Comparison of ENCODE assay signal across 8 cellular contexts in the genomic region with DNA sequence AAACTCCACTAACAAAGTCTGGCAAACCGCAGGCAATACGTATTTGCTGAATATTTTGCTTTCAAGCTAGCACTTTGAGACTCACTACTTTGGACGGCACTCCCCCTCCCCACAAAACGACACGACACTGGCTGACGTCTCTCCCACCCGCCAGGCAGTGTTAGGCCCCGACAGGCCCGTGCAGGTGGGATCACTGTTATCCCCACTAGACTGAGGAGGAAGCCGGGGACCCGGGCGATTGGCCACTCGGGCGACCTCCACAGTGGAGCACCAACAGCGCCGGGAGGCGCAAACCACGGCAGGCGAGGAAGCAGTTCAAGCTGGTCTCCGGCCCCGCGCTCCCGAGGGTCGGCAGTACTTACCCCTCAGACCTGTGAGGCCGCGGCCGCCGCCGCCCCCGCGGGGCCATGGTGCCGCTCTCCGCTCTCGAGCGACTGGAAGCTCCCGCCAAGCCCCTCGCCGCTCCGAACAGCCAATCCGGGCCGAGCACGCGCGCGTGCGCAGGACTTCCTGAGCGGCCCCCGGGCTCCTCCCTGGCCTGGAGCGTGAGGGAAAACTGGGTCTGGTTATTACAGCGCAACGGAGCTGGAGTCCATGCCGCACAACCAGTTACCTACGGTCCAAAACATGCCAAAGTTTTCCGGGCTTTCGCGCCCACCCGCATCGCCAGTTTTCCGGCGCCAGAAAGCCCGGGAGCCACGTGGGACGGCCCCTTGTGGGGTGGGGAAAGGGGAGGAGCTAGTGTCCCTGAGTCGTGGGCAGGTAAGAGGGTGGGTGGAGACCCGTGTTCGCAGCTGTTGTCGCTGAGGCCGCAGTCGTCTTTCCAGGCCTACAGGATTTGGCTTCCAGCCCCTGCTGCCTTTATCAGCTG. TPM values are rescaled to one million over a fixed set of nuclear protein-coding genes. Genes with fewer than 3 reads are reported as not detected.
DNase-seq lines count a peak whose midpoint lies in the region; ATAC-seq and TF ChIP-seq lines count a peak whose summit lies in the region.

A gene with protein sequence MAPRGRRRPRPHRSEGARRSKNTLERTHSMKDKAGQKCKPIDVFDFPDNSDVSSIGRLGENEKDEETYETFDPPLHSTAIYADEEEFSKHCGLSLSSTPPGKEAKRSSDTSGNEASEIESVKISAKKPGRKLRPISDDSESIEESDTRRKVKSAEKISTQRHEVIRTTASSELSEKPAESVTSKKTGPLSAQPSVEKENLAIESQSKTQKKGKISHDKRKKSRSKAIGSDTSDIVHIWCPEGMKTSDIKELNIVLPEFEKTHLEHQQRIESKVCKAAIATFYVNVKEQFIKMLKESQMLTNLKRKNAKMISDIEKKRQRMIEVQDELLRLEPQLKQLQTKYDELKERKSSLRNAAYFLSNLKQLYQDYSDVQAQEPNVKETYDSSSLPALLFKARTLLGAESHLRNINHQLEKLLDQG (minus strand): TSS at position 443 of the 871 bp plus-strand sequence. CDS start 34 bp downstream, at position 409.

- H4K20me1 ChIP-seq in SU-DHL-6 (ENCODE audit: low read depth, low read length): 0 out of 2 replicates have a peak, but pooled peaks cover 11% of the 10 kb centered on the region

- DNase-seq in NCI-H128 (lab: John Stamatoyannopoulos, UW; ENCODE audit: unreplicated experiment) (peak; percentile 93), Right ventricle myocardium inferior (ENCODE audit: missing footprints) (peak; percentile 96), ovary (peak; percentile 94 to 97 (median 96)), tibial artery (peak; percentile 93 to 98)
- DNase-seq in activated naive CD8-positive, alpha-beta T cell treated with anti-CD3 and anti-CD28 coated beads, Interleukin-2, amount 10 ng/mL, durations not matched to agents 7 days and 5 days: peak; percentile 97

- peak within 1 kb of the TSS; percentile 96 for H3K27ac Mint-ChIP-seq in activated naive CD8-positive, alpha-beta T cell treated with anti-CD3 and anti-CD28 coated beads, Interleukin-2, amount 10 ng/mL, durations not matched to agents 7 days and 5 days

- peak within 1 kb of the TSS; percentile 99 for H3K4me3 Mint-ChIP-seq in activated naive CD8-positive, alpha-beta T cell treated with anti-CD3 and anti-CD28 coated beads, Interleukin-2, amount 10 ng/mL, durations not matched to agents 7 days and 5 days

- H3F3A ChIP-seq in SU-DHL-6 (ENCODE audit: insufficient read depth): no peaks in the 10 kb centered on the region

- H3K27me3 ChIP-seq in SU-DHL-6 (ENCODE audit: low read length) (no peaks in the 10 kb centered on the region), ovary (no peaks in the 10 kb centered on the region), tibial artery (peaks cover 0 to 3% of the 10 kb centered on the region in 2 donors)

- H3K4me2 ChIP-seq in SU-DHL-6 (ENCODE audit: low read depth, low read length, poor library complexity, severe bottlenecking): peak within 1 kb of the TSS; percentile 97

- ATAC-seq in HG02678 (IDR thresholded peaks at IDR 0.05; ENCODE audit: unreplicated experiment) (peak; percentile 85), Right ventricle myocardium inferior (peak; percentile 100)
- ATAC-seq in activated naive CD8-positive, alpha-beta T cell treated with anti-CD3 and anti-CD28 coated beads, Interleukin-2, amount 10 ng/mL, durations not matched to agents 7 days and 5 days (ENCODE audit: low read depth): peak; percentile 97

- H3K36me3 ChIP-seq in SU-DHL-6 (ENCODE audit: low read length) (peaks cover 18% of the 10 kb centered on the region; the same call in 1 of the 2 replicates), ovary (no peaks in the 10 kb centered on the region), tibial artery (no peaks in the 10 kb centered on the region)

- H3K9me2 ChIP-seq in SU-DHL-6 (replicated peaks; ENCODE audit: insufficient read depth, low read length): no peaks in the 10 kb centered on the region

- peak; percentile 62 for TF ChIP-seq POLR2A in GM10847 (IDR thresholded peaks at IDR 0.05; ENCODE audit: extremely low read depth, insufficient read length)
- TF ChIP-seq POLR2A in ovary (IDR thresholded peaks at IDR 0.05): peak; percentile 91

- POLR2A ChIA-PET in activated naive CD8-positive, alpha-beta T cell treated with anti-CD3 and anti-CD28 coated beads, Interleukin-2, amount 10 ng/mL, durations not matched to agents 7 days and 5 days (lab: Charles Lee): interaction anchor here (0.6 to 2.8 kb wide), 29 partner anchors 8 to 517 kb away, joined by 3 to 48 read pairs (median 5); partner anchors contain the start of genes ACSL1, CASP3, IRF2 and PRIMPOL

- H3K36me3 Mint-ChIP-seq in activated naive CD8-positive, alpha-beta T cell treated with anti-CD3 and anti-CD28 coated beads, Interleukin-2, amount 10 ng/mL, durations not matched to agents 7 days and 5 days: peaks cover 8% of the 10 kb centered on the region

- TF ChIP-seq CTCF in SU-DHL-6 (IDR thresholded peaks at IDR 0.05; ENCODE audit: insufficient read depth, low read length, poor library complexity, severe bottlenecking): no peak
- peak in 2 of 3 donors; percentile 37 to 79 for TF ChIP-seq CTCF in ovary (IDR thresholded peaks at IDR 0.05)
- TF ChIP-seq CTCF in tibial artery (IDR thresholded peaks at IDR 0.05): no peak

- H3K79me2 ChIP-seq in SU-DHL-6 (ENCODE audit: insufficient read depth, low read length): peaks cover 49% of the 10 kb centered on the region

- no peaks in the 10 kb centered on the region for H3K9me3 Mint-ChIP-seq in activated naive CD8-positive, alpha-beta T cell treated with anti-CD3 and anti-CD28 coated beads, Interleukin-2, amount 10 ng/mL, durations not matched to agents 7 days and 5 days

- peak within 1 kb of the TSS; percentile 93 for H3K4me3 ChIP-seq in SU-DHL-6 (ENCODE audit: insufficient read depth, low read length, poor library complexity, severe bottlenecking)
- peak within 1 kb of the TSS; percentile 66 for H3K4me3 ChIP-seq in ovary
- H3K4me3 ChIP-seq in tibial artery: peak within 1 kb of the TSS; percentile 75 to 88

- H3K27ac ChIP-seq in SU-DHL-6 (ENCODE audit: low read depth, low read length) (peak within 1 kb of the TSS; percentile 81), ovary (peak within 1 kb of the TSS in 1 of 2 donors; percentile 31), tibial artery (peak within 1 kb of the TSS; percentile 41 to 74)

- H3K27me3 Mint-ChIP-seq in activated naive CD8-positive, alpha-beta T cell treated with anti-CD3 and anti-CD28 coated beads, Interleukin-2, amount 10 ng/mL, durations not matched to agents 7 days and 5 days: no peaks in the 10 kb centered on the region

- H2AFZ ChIP-seq in SU-DHL-6 (ENCODE audit: low read depth, low read length, severe bottlenecking): peak within 1 kb of the TSS; percentile 93

- H3K9ac ChIP-seq in SU-DHL-6 (ENCODE audit: low read length): peak within 1 kb of the TSS; percentile 92

- intact Hi-C loops in Right ventricle myocardium inferior (cut with DNase I) (loop anchor here (2.0 kb wide), 1 partner anchor 85 kb away; the partner anchor contains the start of genes CASP3 and PRIMPOL), ovary (cut with DNase I) (no loop called here), tibial artery (cut with DNase I; ENCODE audit: low total_unique reads) (loop anchor here (5.0 kb wide), 1 partner anchor 87 kb away; the partner anchor contains the start of genes CASP3 and PRIMPOL)

- no peak for TF ChIP-seq EP300 in ovary (IDR thresholded peaks at IDR 0.05)

- WGBS in ovary, 3 donors: 0 to 1% (median 0%) methylated on average over 44 to 69 of the region's 69 CpGs

- H3K4me1 Mint-ChIP-seq in activated naive CD8-positive, alpha-beta T cell treated with anti-CD3 and anti-CD28 coated beads, Interleukin-2, amount 10 ng/mL, durations not matched to agents 7 days and 5 days: peaks cover 28% of the 10 kb centered on the region

- H3K4me1 ChIP-seq in ovary (ENCODE audit: insufficient read depth): peaks cover 3% of the 10 kb centered on the region
- peaks cover 0 to 11% (median 10%) of the 10 kb centered on the region in 4 donors for H3K4me1 ChIP-seq in tibial artery

- H3K9me3 ChIP-seq in SU-DHL-6 (ENCODE audit: insufficient read depth, low read length) (no peaks in the 10 kb centered on the region), ovary (no peaks in the 10 kb centered on the region), tibial artery (no peaks in the 10 kb centered on the region)

RNA-seq across cellular contexts. Expression of the gene that starts here (rescaled TPM):
- total RNA-seq in activated naive CD8-positive, alpha-beta T cell treated with anti-CD3 and anti-CD28 coated beads, Interleukin-2, amount 10 ng/mL, durations not matched to agents 7 days and 5 days: 10 to 100 TPM; 46.0 to 50.1 TPM
- 1.8 TPM for total RNA-seq in Right ventricle myocardium inferior
- 1 to 10 TPM in 2 of 7 donors, under 1 TPM in 5; 0.34 to 3.4 (median 0.82) TPM for total RNA-seq in ovary
- 1 to 10 TPM; 2.4 to 2.8 TPM for polyA plus RNA-seq in ovary

Comparison
In these comparisons a context has a peak if more than half of its experiments do, and no peak if none do; other contexts are left out.
1. RNA of the gene that starts here (total RNA-seq): 46.0 to 50.1 TPM in activated naive CD8-positive, alpha-beta T cell treated with anti-CD3 and anti-CD28 coated beads, Interleukin-2, amount 10 ng/mL, durations not matched to agents 7 days and 5 days; 1.8 TPM in Right ventricle myocardium inferior (single experiment) and 0.34 to 3.4 TPM in ovary; every median in the first group is over 10 times any median in the second.
2. CTCF ChIP-seq: peak in ovary (2 of 3); none in SU-DHL-6 (single experiment) and tibial artery (0 of 2).
3. intact Hi-C loops: an anchor here in Right ventricle myocardium inferior (2.0 kb wide) and tibial artery (5.0 kb wide); none called in ovary.
4. Peak in every context shown above with its lines, with median percentiles within 50 percentile points of each other: ATAC-seq, DNase-seq and H3K4me3 ChIP-seq.